In genomic region chr11:93895106-93895862, GRCh38 we compare ENCODE assay signal across 8 cellular contexts. TPM values are rescaled to one million over a fixed set of nuclear protein-coding genes. Genes with fewer than 3 reads are reported as not detected.
DNase-seq lines count a peak whose midpoint lies in the region; ATAC-seq, FAIRE-seq and TF ChIP-seq lines count a peak whose summit lies in the region.

No MANE protein-coding gene starts in this region.

- peak; percentile 66 for FAIRE-seq in keratinocyte (lab: Jason Lieb, UNC)

- TF ChIP-seq CTCF in keratinocyte (optimal IDR thresholded peaks at IDR 0.05 in 1 of 3, IDR thresholded peaks at IDR 0.05 in 1 of 3, conservative IDR thresholded peaks at IDR 0.05 in 1 of 3; ENCODE audit: extremely low read depth in 1 of 3, insufficient read depth in 2 of 3, low read length in 3 of 3) (peak; percentile 64 to 82 (median 72)), thyroid gland (IDR thresholded peaks at IDR 0.05) (peak; percentile 59 to 89 (median 76))

- no peak for TF ChIP-seq POLR2A in thyroid gland (IDR thresholded peaks at IDR 0.05)

- dilution Hi-C loops in keratinocyte (cut with MboI; ENCODE audit: extremely low pct_ligation_motif_present, low sequenced_read_pairs) = no loop called here

- H3K9me1 ChIP-seq in keratinocyte (ENCODE audit: control insufficient read depth, extremely low read depth, insufficient read depth, low read length) = no peaks in the 10 kb centered on the region

- no peaks in the 10 kb centered on the region for H3K36me3 ChIP-seq in keratinocyte (ENCODE audit: control insufficient read depth in 2 of 2, extremely low read depth in 1 of 2, insufficient read depth in 2 of 2, low read length in 2 of 2)
- H3K36me3 ChIP-seq in thyroid gland = no peaks in the 10 kb centered on the region

- DNase-seq in NCI-H82 (lab: John Stamatoyannopoulos, UW) = peak; percentile 61
- DNase-seq in NCI-H82 treated with DMSO at 0.1 percent for 48 hours (lab: John Stamatoyannopoulos, UW; ENCODE audit: unreplicated experiment) = no peak
- peak; percentile 30 for DNase-seq in NCI-H460 (ENCODE audit: extremely low read depth, low read depth)
- peak; percentile 29 to 71 for DNase-seq in T47D (ENCODE audit: low read depth in 1 of 2, low spot score in 1 of 2)
- DNase-seq in keratinocyte (ENCODE audit: low read depth, low spot score) = peak; percentile 38
- DNase-seq in thyroid gland = peak; percentile 33 to 44

- H3K4me3 ChIP-seq in keratinocyte (ENCODE audit: control insufficient read depth in 2 of 3, extremely low read depth in 1 of 3, insufficient read depth in 2 of 3, low read depth in 1 of 3, low read length in 3 of 3) = no peak overlapping the region
- no peak overlapping the region for H3K4me3 ChIP-seq in thyroid gland (replicated peaks in 1 of 3)

- H3K4me2 ChIP-seq in keratinocyte (ENCODE audit: control insufficient read depth, extremely low read depth, insufficient read depth, low read depth, low read length) = no peak overlapping the region

- in situ Hi-C loops in T47D (cut with HindIII; ENCODE audit: low pct_unique_long_range_greater_than_20kb, low sequenced_read_pairs) = no loop called here

- WGBS in thyroid gland, 2 donors = 42 to 56% methylated on average over 5 of the region's 5 CpGs

- H3K9me3 ChIP-seq in keratinocyte (ENCODE audit: control insufficient read depth, low read depth, low read length) (no peaks in the 10 kb centered on the region), thyroid gland (no peaks in the 10 kb centered on the region)

- H4K20me1 ChIP-seq in keratinocyte (ENCODE audit: control insufficient read depth, extremely low read depth, insufficient read depth, low read length) = no peaks in the 10 kb centered on the region

- no peak overlapping the region for H3K27ac ChIP-seq in keratinocyte (ENCODE audit: control insufficient read depth, insufficient read depth, low read length)
- H3K27ac ChIP-seq in thyroid gland = no peak overlapping the region

- no peak overlapping the region for H2AFZ ChIP-seq in keratinocyte (ENCODE audit: control insufficient read depth, low read length)

- intact Hi-C loops in thyroid gland (cut with DNase I) = loop anchor here (5.0 kb wide), 1 partner anchor 612 kb away; no protein-coding TSS in a partner anchor

- H3K4me1 ChIP-seq in keratinocyte (ENCODE audit: control insufficient read depth, extremely low read depth, insufficient read depth, low read length) (no peaks in the 10 kb centered on the region), thyroid gland (no peaks in the 10 kb centered on the region)

- H3K79me2 ChIP-seq in keratinocyte (ENCODE audit: control insufficient read depth, insufficient read depth, low read length) = no peaks in the 10 kb centered on the region

- ATAC-seq in HG02798 (IDR thresholded peaks at IDR 0.05; ENCODE audit: poor library complexity, unreplicated experiment) = peak; percentile 53
- no peak for ATAC-seq in GM19467 (IDR thresholded peaks at IDR 0.05; ENCODE audit: unreplicated experiment)

- no peak overlapping the region for H3K9ac ChIP-seq in keratinocyte (ENCODE audit: control insufficient read depth, extremely low read depth, insufficient read depth, low read length)

- no peaks in the 10 kb centered on the region for H3K27me3 ChIP-seq in keratinocyte (ENCODE audit: control insufficient read depth, extremely low read depth, insufficient read depth, low read length)
- H3K27me3 ChIP-seq in thyroid gland = no peaks in the 10 kb centered on the region

RNA-seq across cellular contexts. Expression of gene VSTM5, which starts 44.9 kb away (rescaled TPM):
- total RNA-seq in NCI-H460 (2014; rRNA removed; shearing (Covaris generic)) = not detected in 2 replicates
- polyA plus RNA-seq in NCI-H460 (2014; cell fraction: nucleus; rRNA removed) = not detected in 2 replicates
- polyA plus RNA-seq in keratinocyte = 0.13 to 0.16 TPM (median 0.15 TPM) in 3 replicates
- not detected for polyA plus RNA-seq in keratinocyte (2011; ENCODE audit: low read depth)
- polyA plus RNA-seq in keratinocyte (2011; cell fraction: cytosol; rRNA removed) = 0.08 and 0.11 TPM in 2 replicates
- 0.48 and 0.85 TPM in 2 replicates for polyA plus RNA-seq in keratinocyte (2011; cell fraction: nucleus; rRNA removed)
- polyA plus RNA-seq in keratinocyte (2012; ENCODE audit: low replicate concordance) = 0.49 TPM in 1 of 2 replicates, not detected in the other
- polyA minus RNA-seq in keratinocyte = 0.29 TPM in 1 of 3 replicates, not detected in the others
- not detected for polyA minus RNA-seq in keratinocyte (2011; cell fraction: cytosol; rRNA and poly(A)+ RNA removed)
- 0.11 and 0.31 TPM in 2 replicates for polyA minus RNA-seq in keratinocyte (2011; cell fraction: nucleus; rRNA and poly(A)+ RNA removed)
- under 1 TPM in 2 of 4 donors, not detected in 2; 0.67 TPM for total RNA-seq in thyroid gland
